ENCODE assay signal across 13 cellular contexts in genomic region chr5:111935022-111935421, GRCh38.
A peak's percentile ranks its signal among the peaks of the same experiment; 100 is the strongest.
DNase-seq lines count a peak whose midpoint lies in the region; ATAC-seq and TF ChIP-seq lines count a peak whose summit lies in the region.
"Had no signal": no experiment of that assay in that cellular context is flagged by ENCODE, and none has a peak within 500 bp of the region (broad histone marks: within the 10 kb centered on the region; RNA-seq: fewer than 3 reads in every experiment).

No MANE protein-coding gene starts in this region.

- H3K27me3 ChIP-seq in IMR-90 (ENCODE audit: control insufficient read depth, insufficient read depth, low read length): no peaks in the 10 kb centered on the region
- H3K27me3 ChIP-seq in mesenchymal stem cell (ENCODE audit: control insufficient read depth in 1 of 2, insufficient read depth in 1 of 2, low read length in 2 of 2): no peaks in the 10 kb centered on the region
- no peaks in the 10 kb centered on the region for H3K27me3 ChIP-seq in trophoblast cell (ENCODE audit: insufficient read depth, low read length)

- no peaks in the 10 kb centered on the region for H3K36me3 ChIP-seq in IMR-90 (ENCODE audit: control insufficient read depth, insufficient read depth, low read length)
- no peaks in the 10 kb centered on the region for H3K36me3 ChIP-seq in mesenchymal stem cell (ENCODE audit: control insufficient read depth in 1 of 2, insufficient read depth in 2 of 2, low read depth in 1 of 2, low read length in 2 of 2)
- no peaks in the 10 kb centered on the region for H3K36me3 ChIP-seq in trophoblast cell (ENCODE audit: control insufficient read depth in 1 of 2, insufficient read depth in 2 of 2, low read length in 2 of 2)
- H3K36me3 ChIP-seq: HAP-1 had no signal

- no CpG with 5 or more reads among the region's 1 CpG for WGBS in IMR-90 (ENCODE audit: extremely low coverage in 2 of 2, insufficient read length in 1 of 2), 2 experiments
- WGBS in mesenchymal stem cell: 100% methylated on average over 1 of the region's 1 CpG
- no CpG with 5 or more reads among the region's 1 CpG for WGBS in trophoblast cell (ENCODE audit: extremely low coverage, insufficient coverage, insufficient read length)

- H3K4me1 ChIP-seq in IMR-90 (ENCODE audit: control insufficient read depth, insufficient read depth, low read length) (peaks cover 14% of the 10 kb centered on the region), mesenchymal stem cell (ENCODE audit: control insufficient read depth, insufficient read depth, low read depth, low read length) (no peaks in the 10 kb centered on the region), trophoblast cell (ENCODE audit: control insufficient read depth in 1 of 2, insufficient read depth in 2 of 2, low read length in 2 of 2) (no peaks in the 10 kb centered on the region)
- H3K4me1 ChIP-seq: HAP-1 had no signal

- no peaks in the 10 kb centered on the region for H3K79me2 ChIP-seq in trophoblast cell (ENCODE audit: control insufficient read depth, insufficient read depth, low read length, poor library complexity)

- dilution Hi-C loops in IMR-90 (cut with HindIII; ENCODE audit: low sequenced_read_pairs, unreplicated experiment): no loop called here

- in situ Hi-C loops in IMR-90 (cut with MboI; ENCODE audit: low sequenced_read_pairs): no loop called here

- H3K4me3 ChIP-seq in IMR-90 (ENCODE audit: insufficient read depth, low read depth, low read length) (no peak overlapping the region), choroid plexus epithelial cell (ENCODE audit: low read depth, low read length) (no peak overlapping the region), mesenchymal stem cell (ENCODE audit: insufficient read depth in 1 of 2, low read depth in 1 of 2, low read length in 2 of 2) (no peak overlapping the region), trophoblast cell (ENCODE audit: low read depth, low read length) (no peak overlapping the region)
- H3K4me3 ChIP-seq: HAP-1 had no signal

- H3K4me2 ChIP-seq in IMR-90 (ENCODE audit: low read depth, low read length) (no peak overlapping the region), mesenchymal stem cell (ENCODE audit: low read length, poor library complexity, severe bottlenecking) (no peak overlapping the region), trophoblast cell (ENCODE audit: low read length) (no peak overlapping the region)

- H3K56ac ChIP-seq in IMR-90 (ENCODE audit: extremely low read depth, insufficient read depth, low read length): no peak overlapping the region

- no peaks in the 10 kb centered on the region for H4K20me1 ChIP-seq in IMR-90 (ENCODE audit: insufficient read depth, low read length)

- H3K23ac ChIP-seq in IMR-90 (ENCODE audit: low read depth, low read length) (no peak overlapping the region), mesenchymal stem cell (ENCODE audit: low read length in 2 of 2) (no peak overlapping the region), trophoblast cell (ENCODE audit: low read length) (no peak overlapping the region)

- BruUV-seq in IMR-90 (replicated peaks; lab: Mats Ljungman, UMichigan): no TSS peak

- H2BK5ac ChIP-seq in IMR-90 (ENCODE audit: low read depth, low read length, poor library complexity, severe bottlenecking) (no peak overlapping the region), mesenchymal stem cell (ENCODE audit: low read depth, low read length, poor library complexity, severe bottlenecking) (no peak overlapping the region), trophoblast cell (ENCODE audit: low read depth, low read length, poor library complexity) (no peak overlapping the region)

- H2BK12ac ChIP-seq in mesenchymal stem cell (ENCODE audit: low read length in 2 of 2) (no peak overlapping the region), trophoblast cell (ENCODE audit: low read length) (no peak overlapping the region)

- H3K9ac ChIP-seq in IMR-90 (ENCODE audit: low read depth, low read length) (no peak overlapping the region), mesenchymal stem cell (ENCODE audit: low read length) (no peak overlapping the region), trophoblast cell (ENCODE audit: low read length) (peak overlapping the region; percentile 39)

- H3K14ac ChIP-seq in IMR-90 (replicated peaks; ENCODE audit: low read depth, low read length) (peak overlapping the region; percentile 45; the same call in 1 of the 2 replicates), mesenchymal stem cell (ENCODE audit: low read length in 2 of 2) (no peak overlapping the region), trophoblast cell (ENCODE audit: low read length) (no peak overlapping the region)

- CTCF ChIA-PET in IMR-90 (lab: Yijun Ruan, JAX): no interaction called here

- H3K4ac ChIP-seq in IMR-90 (ENCODE audit: low read depth, low read length) (no peak overlapping the region), mesenchymal stem cell (ENCODE audit: low read depth in 1 of 2, low read length in 2 of 2) (no peak overlapping the region), trophoblast cell (ENCODE audit: low read depth, low read length) (no peak overlapping the region)

- POLR2A ChIA-PET in IMR-90 (lab: Charles Lee; ENCODE audit: unreplicated experiment): no interaction called here

- H4K8ac ChIP-seq in IMR-90 (ENCODE audit: low read depth in 2 of 2, low read length in 2 of 2) (no peak overlapping the region), mesenchymal stem cell (ENCODE audit: low read length) (no peak overlapping the region), trophoblast cell (ENCODE audit: low read depth, low read length) (no peak overlapping the region)

- ATAC-seq in IMR-90 (ENCODE audit: low read depth) (no peak), GM21723 (IDR thresholded peaks at IDR 0.05; ENCODE audit: unreplicated experiment) (no peak)

- H3K9me3 ChIP-seq in IMR-90 (ENCODE audit: control insufficient read depth, insufficient read depth, low read length) (no peaks in the 10 kb centered on the region), mesenchymal stem cell (ENCODE audit: control insufficient read depth, low read length) (no peaks in the 10 kb centered on the region), trophoblast cell (ENCODE audit: insufficient read depth, low read depth, low read length) (peaks cover 2% of the 10 kb centered on the region)
- H3K9me3 ChIP-seq: HAP-1 had no signal

- peaks cover 7% of the 10 kb centered on the region for H3K9me1 ChIP-seq in IMR-90 (ENCODE audit: insufficient read depth, low read length)

- TF ChIP-seq POLR2A in IMR-90 (IDR thresholded peaks at IDR 0.05; ENCODE audit: low read depth, low read length): no peak

- H2BK20ac ChIP-seq in IMR-90 (ENCODE audit: low read depth, low read length): peak overlapping the region; percentile 9; the same call in 1 of the 2 replicates

- H2BK120ac ChIP-seq in IMR-90 (ENCODE audit: low read depth, low read length): no peak overlapping the region
- H2BK120ac ChIP-seq in mesenchymal stem cell (ENCODE audit: low read depth, low read length): no peak overlapping the region
- H2BK120ac ChIP-seq in trophoblast cell (ENCODE audit: insufficient read depth, low read length, poor library complexity): no peak overlapping the region

- 0 out of 2 replicates have a peak overlapping the region, but pooled peaks have one; percentile 17 for H2AK5ac ChIP-seq in IMR-90 (ENCODE audit: low read depth, low read length)
- no peak overlapping the region for H2AK5ac ChIP-seq in mesenchymal stem cell (ENCODE audit: low read length, severe bottlenecking)
- H2AK5ac ChIP-seq in trophoblast cell (ENCODE audit: low read length): no peak overlapping the region

- intact Hi-C loops in IMR-90 (cut with micrococcal nuclease): no loop called here

- H2AK9ac ChIP-seq in IMR-90 (replicated peaks; ENCODE audit: low read depth, low read length, poor library complexity): no peak overlapping the region

- H4K91ac ChIP-seq in IMR-90 (ENCODE audit: insufficient read depth, low read depth, low read length) (no peak overlapping the region), mesenchymal stem cell (ENCODE audit: low read length) (no peak overlapping the region), trophoblast cell (ENCODE audit: low read depth, low read length) (no peak overlapping the region)

- no peak overlapping the region for H4K12ac ChIP-seq in trophoblast cell (ENCODE audit: low read depth, low read length)

- TF ChIP-seq RAD21 in IMR-90 (IDR thresholded peaks at IDR 0.05; ENCODE audit: low read length): no peak

- 0 out of 4 replicates have a peak, but pooled peaks cover 0 to 3% of the 10 kb centered on the region in 2 experiments for H3K79me1 ChIP-seq in IMR-90 (ENCODE audit: low read depth in 1 of 2, low read length in 2 of 2)
- no peaks in the 10 kb centered on the region for H3K79me1 ChIP-seq in mesenchymal stem cell (replicated peaks; ENCODE audit: low read length, poor library complexity, severe bottlenecking)
- H3K79me1 ChIP-seq in trophoblast cell (ENCODE audit: low read length): no peaks in the 10 kb centered on the region

- peak overlapping the region; percentile 73; the same call in 1 of the 2 replicates for H3K18ac ChIP-seq in IMR-90 (ENCODE audit: low read depth, low read length)
- H3K18ac ChIP-seq in mesenchymal stem cell (ENCODE audit: low read depth in 1 of 2, low read length in 2 of 2): no peak overlapping the region
- no peak overlapping the region for H3K18ac ChIP-seq in trophoblast cell (ENCODE audit: low read length)

- H3K27ac ChIP-seq in IMR-90 (ENCODE audit: insufficient read depth, low read length): no peak overlapping the region
- no peak overlapping the region for H3K27ac ChIP-seq in mesenchymal stem cell (ENCODE audit: low read length, poor library complexity, severe bottlenecking)
- no peak overlapping the region for H3K27ac ChIP-seq in trophoblast cell (ENCODE audit: low read depth, low read length)

- DNase-seq in IMR-90 (no peak), choroid plexus epithelial cell (ENCODE audit: low read depth) (peak; percentile 29), mesenchymal stem cell (no peak), trophoblast cell (no peak), NCI-H345 treated with DMSO at 0.1 percent for 48 hours (lab: John Stamatoyannopoulos, UW; ENCODE audit: unreplicated experiment) (no peak)
- no peak for DNase-seq in activated naive CD4-positive, alpha-beta T cell treated with anti-CD3 and anti-CD28 coated beads, Interleukin-2, amount 50 U/mL, for 16 hours
- DNase-seq: C1 segment of cervical spinal cord; Calu3; CD4-positive, alpha-beta T cell; DMS 273 treated with DMSO at 0.1 percent for 48 hours; GOT3 had no signal

- H2AFZ ChIP-seq in IMR-90 (replicated peaks; ENCODE audit: low read length, poor library complexity) (no peak overlapping the region), mesenchymal stem cell (ENCODE audit: low read depth, low read length) (no peak overlapping the region), trophoblast cell (ENCODE audit: insufficient read depth, low read length, poor library complexity) (no peak overlapping the region)

- peak overlapping the region; percentile 12; the same call in 1 of the 2 replicates for H4K5ac ChIP-seq in IMR-90 (ENCODE audit: low read depth, low read length)

- no peak for TF ChIP-seq CTCF in IMR-90 (conservative IDR thresholded peaks at IDR 0.05; ENCODE audit: low read depth, low read length)
- TF ChIP-seq CTCF in choroid plexus epithelial cell (conservative IDR thresholded peaks at IDR 0.05; ENCODE audit: low read depth, low read length): no peak

- H2BK15ac ChIP-seq in IMR-90 (ENCODE audit: low read depth, low read length) (peak overlapping the region; percentile 20; the same call in 1 of the 3 replicates), mesenchymal stem cell (ENCODE audit: low read depth, poor library complexity, severe bottlenecking) (peak overlapping the region; percentile 15)

TF ChIP-seq in IMR-90, 13 proteins besides CTCF, POLR2A, EP300 and RAD21 (continues in another document):
- TF ChIP-seq FOS (IDR thresholded peaks at IDR 0.05; ENCODE audit: low read depth, low read length): no peak
